Comparison of ENCODE assay signal across 21 cellular contexts in the genomic region with DNA sequence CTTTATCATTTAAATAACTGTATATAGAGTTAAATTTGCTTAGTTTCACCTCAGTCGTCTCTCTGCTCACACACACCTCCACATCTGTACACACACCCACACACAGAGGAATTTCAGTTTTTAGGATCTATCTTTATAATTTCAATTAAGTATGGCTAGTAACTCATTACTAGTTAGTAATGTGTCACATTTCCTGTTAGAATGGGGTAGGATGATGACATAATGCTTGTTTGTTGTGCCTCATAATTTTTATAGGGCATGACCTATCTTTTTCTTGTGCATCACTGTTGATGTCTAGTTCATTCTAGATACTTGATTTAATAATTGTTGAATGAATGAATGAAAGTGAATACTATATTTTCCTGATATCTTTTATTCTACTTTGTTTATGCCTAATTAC.
DNase-seq lines count a peak whose midpoint lies in the region; ATAC-seq and TF ChIP-seq lines count a peak whose summit lies in the region.
"Had no signal": no experiment of that assay in that cellular context is flagged by ENCODE, and none has a peak within 500 bp of the region (broad histone marks: within the 10 kb centered on the region; RNA-seq: fewer than 3 reads in every experiment).

No MANE protein-coding gene starts in this region.

- no peaks in the 10 kb centered on the region for H3K9me3 Mint-ChIP-seq in activated CD8-positive, alpha-beta T cell treated with anti-CD3 and anti-CD28 coated beads, Interleukin-2, amount 10 ng/mL, durations not matched to agents 7 days and 5 days (ENCODE audit: insufficient read depth)
- H3K9me3 Mint-ChIP-seq in activated CD8-positive, alpha-beta T cell treated with anti-CD3 and anti-CD28 coated beads for 36 hours: no peaks in the 10 kb centered on the region
- H3K9me3 Mint-ChIP-seq: endodermal cell; naive thymus-derived CD4-positive, alpha-beta T cell had no signal

- peaks cover 14% of the 10 kb centered on the region for H3K36me3 Mint-ChIP-seq in activated CD8-positive, alpha-beta T cell treated with anti-CD3 and anti-CD28 coated beads, Interleukin-2, amount 10 ng/mL, durations not matched to agents 7 days and 5 days (ENCODE audit: low read depth)
- peaks cover 2% of the 10 kb centered on the region for H3K36me3 Mint-ChIP-seq in activated CD8-positive, alpha-beta T cell treated with anti-CD3 and anti-CD28 coated beads for 36 hours (ENCODE audit: low read depth)
- peaks cover 11% of the 10 kb centered on the region for H3K36me3 Mint-ChIP-seq in T-helper 17 cell (ENCODE audit: low read depth)

- POLR2A ChIA-PET in activated CD8-positive, alpha-beta T cell treated with anti-CD3 and anti-CD28 coated beads, Interleukin-2, amount 10 ng/mL, durations not matched to agents 7 days and 5 days (lab: Charles Lee): no interaction called here
- POLR2A ChIA-PET in activated CD8-positive, alpha-beta T cell treated with anti-CD3 and anti-CD28 coated beads for 36 hours (lab: Charles Lee): no interaction called here

- no peak for TF ChIP-seq CTCF in activated CD8-positive, alpha-beta T cell treated with anti-CD3 and anti-CD28 coated beads for 36 hours (IDR thresholded peaks at IDR 0.05)

- H3K4me1 Mint-ChIP-seq in activated CD8-positive, alpha-beta T cell treated with anti-CD3 and anti-CD28 coated beads, Interleukin-2, amount 10 ng/mL, durations not matched to agents 7 days and 5 days (ENCODE audit: low read depth): peaks cover 4% of the 10 kb centered on the region
- H3K4me1 Mint-ChIP-seq in activated CD8-positive, alpha-beta T cell treated with anti-CD3 and anti-CD28 coated beads for 36 hours (ENCODE audit: low read depth): peaks cover 3% of the 10 kb centered on the region
- peaks cover 2% of the 10 kb centered on the region for H3K4me1 Mint-ChIP-seq in T-helper 17 cell

- H3K27ac Mint-ChIP-seq in activated CD8-positive, alpha-beta T cell treated with anti-CD3 and anti-CD28 coated beads, Interleukin-2, amount 10 ng/mL, durations not matched to agents 7 days and 5 days: peak overlapping the region; percentile 9
- no peak overlapping the region for H3K27ac Mint-ChIP-seq in activated CD8-positive, alpha-beta T cell treated with anti-CD3 and anti-CD28 coated beads for 36 hours
- H3K27ac Mint-ChIP-seq in T-helper 17 cell: peak overlapping the region; percentile 66
- H3K27ac Mint-ChIP-seq: activated CD8-positive, alpha-beta memory T cell treated with anti-CD3 and anti-CD28 coated beads, Interleukin-2, amount 10 ng/mL, durations not matched to agents 7 days and 5 days; endodermal cell; naive thymus-derived CD4-positive, alpha-beta T cell had no signal

- DNase-seq in activated CD8-positive, alpha-beta T cell treated with anti-CD3 and anti-CD28 coated beads, Interleukin-2, amount 10 ng/mL, durations not matched to agents 7 days and 5 days: no peak
- DNase-seq in activated CD8-positive, alpha-beta T cell treated with anti-CD3 and anti-CD28 coated beads for 36 hours: no peak
- DNase-seq in T-helper 17 cell (no peak), kidney tubule cell (ENCODE audit: low spot score) (peak; percentile 29)
- DNase-seq in stimulated activated CD8-positive, alpha-beta memory T cell treated with anti-CD3 and anti-CD28 coated beads, Interleukin-4, amount 100 ng/mL, for 48 hours: no peak
- DNase-seq: activated CD4-positive, alpha-beta T cell treated with anti-CD3 and anti-CD28 coated beads for 48 hours; activated CD8-positive, alpha-beta memory T cell treated with anti-CD3 and anti-CD28 coated beads, Interleukin-2, amount 10 ng/mL, durations not matched to agents 7 days and 5 days; endodermal cell; left colon; naive thymus-derived CD4-positive, alpha-beta T cell; NCI-H1105; NCI-H2029; NCI-H2227 treated with DMSO at 0.1 percent for 48 hours; NCI-H82; PC-3; stimulated activated CD4-positive, alpha-beta T cell treated with anti-CD3 and anti-CD28 coated beads, Interleukin-4, amount 100 ng/mL, for 4 hours; upper lobe of left lung had no signal

- no peaks in the 10 kb centered on the region for H3K9me3 ChIP-seq in T-helper 17 cell (ENCODE audit: control insufficient read depth, low read length, poor library complexity, severe bottlenecking)
- H3K9me3 ChIP-seq: A549, upper lobe of left lung had no signal

- H3K4me3 Mint-ChIP-seq in activated CD8-positive, alpha-beta T cell treated with anti-CD3 and anti-CD28 coated beads, Interleukin-2, amount 10 ng/mL, durations not matched to agents 7 days and 5 days: no peak overlapping the region
- H3K4me3 Mint-ChIP-seq in activated CD8-positive, alpha-beta T cell treated with anti-CD3 and anti-CD28 coated beads for 36 hours: no peak overlapping the region
- no peak overlapping the region for H3K4me3 Mint-ChIP-seq in T-helper 17 cell
- H3K4me3 Mint-ChIP-seq: activated CD8-positive, alpha-beta memory T cell treated with anti-CD3 and anti-CD28 coated beads, Interleukin-2, amount 10 ng/mL, durations not matched to agents 7 days and 5 days; endodermal cell; naive thymus-derived CD4-positive, alpha-beta T cell had no signal

- ATAC-seq in activated CD8-positive, alpha-beta T cell treated with anti-CD3 and anti-CD28 coated beads, Interleukin-2, amount 10 ng/mL, durations not matched to agents 7 days and 5 days: peak; percentile 23
- no peak for ATAC-seq in activated CD8-positive, alpha-beta T cell treated with anti-CD3 and anti-CD28 coated beads for 36 hours
- ATAC-seq in GM19452 (IDR thresholded peaks at IDR 0.05; ENCODE audit: unreplicated experiment) (peak; percentile 69), T-helper 17 cell (peak; percentile 28), HG02938 (IDR thresholded peaks at IDR 0.05; ENCODE audit: unreplicated experiment) (no peak), HG03342 (IDR thresholded peaks at IDR 0.05; ENCODE audit: unreplicated experiment) (no peak)
- ATAC-seq: A549; activated CD8-positive, alpha-beta memory T cell treated with anti-CD3 and anti-CD28 coated beads, Interleukin-2, amount 10 ng/mL, durations not matched to agents 7 days and 5 days; left colon; naive thymus-derived CD4-positive, alpha-beta T cell; PC-3 had no signal

- CTCF ChIA-PET in activated CD8-positive, alpha-beta T cell treated with anti-CD3 and anti-CD28 coated beads, Interleukin-2, amount 10 ng/mL, durations not matched to agents 7 days and 5 days (lab: Charles Lee): no interaction called here
- CTCF ChIA-PET in activated CD8-positive, alpha-beta T cell treated with anti-CD3 and anti-CD28 coated beads for 36 hours (lab: Charles Lee): no interaction called here

- no peaks in the 10 kb centered on the region for H3K27me3 Mint-ChIP-seq in activated CD8-positive, alpha-beta T cell treated with anti-CD3 and anti-CD28 coated beads, Interleukin-2, amount 10 ng/mL, durations not matched to agents 7 days and 5 days (ENCODE audit: low read depth)
- H3K27me3 Mint-ChIP-seq in activated CD8-positive, alpha-beta T cell treated with anti-CD3 and anti-CD28 coated beads for 36 hours: no peaks in the 10 kb centered on the region
- no peaks in the 10 kb centered on the region for H3K27me3 Mint-ChIP-seq in T-helper 17 cell
- H3K27me3 Mint-ChIP-seq: activated CD8-positive, alpha-beta memory T cell treated with anti-CD3 and anti-CD28 coated beads, Interleukin-2, amount 10 ng/mL, durations not matched to agents 7 days and 5 days; naive thymus-derived CD4-positive, alpha-beta T cell had no signal

- intact Hi-C loops in activated CD8-positive, alpha-beta T cell treated with anti-CD3 and anti-CD28 coated beads for 36 hours (cut with micrococcal nuclease): no loop called here

Comparison
In these comparisons a context has a peak if more than half of its experiments do, and no peak if none do; other contexts are left out.
1. ATAC-seq: peak in activated CD8-positive, alpha-beta T cell treated with anti-CD3 and anti-CD28 coated beads, Interleukin-2, amount 10 ng/mL, durations not matched to agents 7 days and 5 days (single experiment), GM19452 (single experiment) and T-helper 17 cell (single experiment); none in activated CD8-positive, alpha-beta T cell treated with anti-CD3 and anti-CD28 coated beads for 36 hours (single experiment), HG02938 (single experiment) and HG03342 (single experiment).